In the genomic region with DNA sequence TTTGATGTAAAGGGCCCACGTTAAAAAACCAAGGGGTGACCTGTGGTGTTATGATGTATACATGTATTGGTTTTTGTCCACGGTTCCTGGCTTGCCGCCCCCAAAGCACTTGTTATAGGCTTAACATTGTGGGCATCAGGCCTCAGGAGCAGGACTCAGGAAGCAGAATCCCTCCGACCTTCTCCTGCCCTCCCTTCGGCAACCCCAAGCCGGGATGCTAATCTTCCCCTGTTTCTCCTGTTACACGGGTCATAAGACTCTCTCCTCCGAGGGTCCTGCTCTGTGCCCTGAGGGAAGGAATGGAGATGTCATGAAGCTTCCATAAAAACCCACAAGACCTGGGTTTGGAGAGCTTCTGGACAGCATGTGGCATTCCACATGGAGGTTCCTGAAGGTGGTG, we compare ENCODE assay signal across 19 cellular contexts. TPM values are rescaled to one million over a fixed set of nuclear protein-coding genes. Genes with fewer than 3 reads are reported as not detected.
DNase-seq lines count a peak whose midpoint lies in the region; ATAC-seq and TF ChIP-seq lines count a peak whose summit lies in the region.
"Had no signal": no experiment of that assay in that cellular context is flagged by ENCODE, and none has a peak within 500 bp of the region (broad histone marks: within the 10 kb centered on the region; RNA-seq: fewer than 3 reads in every experiment).

No MANE protein-coding gene starts in this region.

- no peak overlapping the region for H2BK120ac ChIP-seq in mesenchymal stem cell (ENCODE audit: low read depth, low read length)

- H3K27me3 Mint-ChIP-seq in endodermal cell (ENCODE audit: insufficient read depth) (peaks cover 17% of the 10 kb centered on the region), osteocyte (ENCODE audit: unreplicated experiment) (peaks cover 64% of the 10 kb centered on the region), HFFc6 (ENCODE audit: insufficient read depth) (peaks cover 26% of the 10 kb centered on the region)
- H3K27me3 Mint-ChIP-seq: CD4-positive, alpha-beta T cell had no signal

- ATAC-seq in RWPE2 (ENCODE audit: low read depth), result no peak
- ATAC-seq: CD8-positive, alpha-beta T cell had no signal

- H2AFZ ChIP-seq in mesenchymal stem cell (ENCODE audit: low read depth, low read length), result no peak overlapping the region

- no peak overlapping the region for H4K8ac ChIP-seq in mesenchymal stem cell (ENCODE audit: low read length)

- H3K4ac ChIP-seq in mesenchymal stem cell (ENCODE audit: low read depth in 1 of 2, low read length in 2 of 2), result no peak overlapping the region

- H3K79me1 ChIP-seq in mesenchymal stem cell (replicated peaks; ENCODE audit: low read length, poor library complexity, severe bottlenecking), result no peaks in the 10 kb centered on the region

- H3K27ac ChIP-seq in RWPE2 (ENCODE audit: poor library complexity, severe bottlenecking) (no peak overlapping the region), SJCRH30 (no peak overlapping the region; the same call in 1 of the 2 replicates), endodermal cell (ENCODE audit: low read depth, low read length) (no peak overlapping the region), mesenchymal stem cell (ENCODE audit: low read length, poor library complexity, severe bottlenecking) (no peak overlapping the region)
- H3K27ac ChIP-seq: BLaER1 treated with 17β-estradiol and CSF1 and Interleukin-3, amounts not matched to agents 10 nM and 100 nM; C4-2B had no signal

- H3K36me3 ChIP-seq in RWPE2 (ENCODE audit: low read depth) (no peaks in the 10 kb centered on the region), SJCRH30 (no peaks in the 10 kb centered on the region), endodermal cell (ENCODE audit: control insufficient read depth, insufficient read depth, low read length) (no peaks in the 10 kb centered on the region), mesenchymal stem cell (ENCODE audit: control insufficient read depth in 1 of 2, insufficient read depth in 2 of 2, low read depth in 1 of 2, low read length in 2 of 2) (no peaks in the 10 kb centered on the region)
- H3K36me3 ChIP-seq: BLaER1 treated with 17β-estradiol and CSF1 and Interleukin-3, amounts not matched to agents 10 nM and 100 nM had no signal

- H3K36me3 Mint-ChIP-seq in endodermal cell (ENCODE audit: low read depth), result no peaks in the 10 kb centered on the region
- no peaks in the 10 kb centered on the region for H3K36me3 Mint-ChIP-seq in osteocyte (ENCODE audit: unreplicated experiment)
- no peaks in the 10 kb centered on the region for H3K36me3 Mint-ChIP-seq in HFFc6 (ENCODE audit: low read depth)
- H3K36me3 Mint-ChIP-seq: CD8-positive, alpha-beta T cell had no signal

- H4K91ac ChIP-seq in mesenchymal stem cell (ENCODE audit: low read length), result no peak overlapping the region

- H3K9ac ChIP-seq in endodermal cell (ENCODE audit: extremely low read depth, low read length, poor library complexity, severe bottlenecking) (no peak overlapping the region), mesenchymal stem cell (ENCODE audit: low read length) (no peak overlapping the region)
- H3K9ac ChIP-seq: BLaER1 treated with 17β-estradiol and CSF1 and Interleukin-3, amounts not matched to agents 10 nM and 100 nM had no signal

- H2BK12ac ChIP-seq in mesenchymal stem cell (ENCODE audit: low read length in 2 of 2), result no peak overlapping the region

- no peaks in the 10 kb centered on the region for H3K27me3 ChIP-seq in RWPE2 (ENCODE audit: insufficient read depth, poor library complexity, severe bottlenecking)
- H3K27me3 ChIP-seq in SJCRH30, result no peaks in the 10 kb centered on the region
- peaks cover 17% of the 10 kb centered on the region for H3K27me3 ChIP-seq in endodermal cell (ENCODE audit: control insufficient read depth, insufficient read depth, low read length, poor library complexity, severe bottlenecking)
- H3K27me3 ChIP-seq in mesenchymal stem cell (ENCODE audit: control insufficient read depth in 1 of 2, insufficient read depth in 1 of 2, low read length in 2 of 2), result peaks cover 17 to 64% of the 10 kb centered on the region in 2 experiments
- H3K27me3 ChIP-seq: BLaER1 treated with 17β-estradiol and CSF1 and Interleukin-3, amounts not matched to agents 10 nM and 100 nM had no signal

- no peak overlapping the region for H3K4me3 Mint-ChIP-seq in endodermal cell
- H3K4me3 Mint-ChIP-seq in osteocyte (ENCODE audit: unreplicated experiment), result no peak overlapping the region
- H3K4me3 Mint-ChIP-seq in HFFc6, result no peak overlapping the region
- H3K4me3 Mint-ChIP-seq: B cell; CD4-positive, alpha-beta T cell; CD8-positive, alpha-beta T cell had no signal

- no peak overlapping the region for H2BK15ac ChIP-seq in mesenchymal stem cell (ENCODE audit: low read depth, poor library complexity, severe bottlenecking)

- H3K4me1 Mint-ChIP-seq in endodermal cell (peaks cover 3% of the 10 kb centered on the region), osteocyte (ENCODE audit: unreplicated experiment) (no peaks in the 10 kb centered on the region), HFFc6 (ENCODE audit: low read depth) (no peaks in the 10 kb centered on the region)
- H3K4me1 Mint-ChIP-seq: B cell had no signal

- 92% methylated on average over 8 of the region's 8 CpGs; no CpG with 5 or more reads in 1 of the 2 experiments for WGBS in endodermal cell (ENCODE audit: insufficient coverage in 1 of 2, insufficient read length in 1 of 2), 2 experiments
- WGBS in mesenchymal stem cell, result 95% methylated on average over 8 of the region's 8 CpGs
- 89 to 95% methylated on average over 8 of the region's 8 CpGs for WGBS in lower leg skin, 2 donors

- TF ChIP-seq CTCF in RWPE2 (IDR thresholded peaks at IDR 0.05; ENCODE audit: poor library complexity, severe bottlenecking), result no peak
- TF ChIP-seq CTCF in endodermal cell (conservative IDR thresholded peaks at IDR 0.05), result no peak
- TF ChIP-seq CTCF in osteocyte (IDR thresholded peaks at IDR 0.05), result no peak
- TF ChIP-seq CTCF in HFFc6 (IDR thresholded peaks at IDR 0.05), result no peak
- TF ChIP-seq CTCF in lower leg skin (IDR thresholded peaks at IDR 0.05), result no peak

- H2BK5ac ChIP-seq in mesenchymal stem cell (ENCODE audit: low read depth, low read length, poor library complexity, severe bottlenecking), result no peak overlapping the region

- intact Hi-C loops in lower leg skin (cut with DNase I; ENCODE audit: low total_unique reads), result no loop called here

- DNase-seq in RWPE2 (ENCODE audit: low spot score) (peak; percentile 35), SJCRH30 (peak; percentile 48 to 76), endodermal cell (peak; percentile 17), osteocyte (ENCODE audit: extremely low spot score, unreplicated experiment) (peak; percentile 57), mesenchymal stem cell (no peak), HFFc6 (no peak), lower leg skin (ENCODE audit: low spot score in 2 of 2) (no peak)
- DNase-seq: 8988T; ACHN; AML-193; Caco-2; Calu3; CD4-positive, alpha-beta T cell; DMS79 treated with DMSO at 0.1 percent for 48 hours; GF-D8 had no signal

- H3K4me1 ChIP-seq in RWPE2 (ENCODE audit: insufficient read depth, poor library complexity, severe bottlenecking), result no peaks in the 10 kb centered on the region
- peaks cover 53% of the 10 kb centered on the region for H3K4me1 ChIP-seq in SJCRH30
- H3K4me1 ChIP-seq in endodermal cell (ENCODE audit: control insufficient read depth, insufficient read depth, low read length), result no peaks in the 10 kb centered on the region
- H3K4me1 ChIP-seq in mesenchymal stem cell (ENCODE audit: control insufficient read depth, insufficient read depth, low read depth, low read length), result peaks cover 3% of the 10 kb centered on the region
- H3K4me1 ChIP-seq: BLaER1 treated with 17β-estradiol and CSF1 and Interleukin-3, amounts not matched to agents 10 nM and 100 nM; Caco-2 had no signal

- H3K9me3 Mint-ChIP-seq in endodermal cell, result no peaks in the 10 kb centered on the region
- no peaks in the 10 kb centered on the region for H3K9me3 Mint-ChIP-seq in osteocyte (ENCODE audit: unreplicated experiment)
- no peaks in the 10 kb centered on the region for H3K9me3 Mint-ChIP-seq in HFFc6
- H3K9me3 Mint-ChIP-seq: CD4-positive, alpha-beta T cell; CD8-positive, alpha-beta T cell had no signal

- TF ChIP-seq POLR2A in lower leg skin (IDR thresholded peaks at IDR 0.05), result no peak

- H3K9me3 ChIP-seq in RWPE2 (ENCODE audit: severe bottlenecking) (no peaks in the 10 kb centered on the region), SJCRH30 (replicated peaks) (no peaks in the 10 kb centered on the region), endodermal cell (ENCODE audit: control insufficient read depth, low read length) (no peaks in the 10 kb centered on the region), mesenchymal stem cell (ENCODE audit: control insufficient read depth, low read length) (no peaks in the 10 kb centered on the region)
- H3K9me3 ChIP-seq: BLaER1 treated with 17β-estradiol and CSF1 and Interleukin-3, amounts not matched to agents 10 nM and 100 nM; Caco-2 had no signal

- H3K18ac ChIP-seq in mesenchymal stem cell (ENCODE audit: low read depth in 1 of 2, low read length in 2 of 2), result no peak overlapping the region

- H3K23ac ChIP-seq in mesenchymal stem cell (ENCODE audit: low read length in 2 of 2), result no peak overlapping the region

- no peak overlapping the region for H3K4me2 ChIP-seq in mesenchymal stem cell (ENCODE audit: low read length, poor library complexity, severe bottlenecking)
- H3K4me2 ChIP-seq: BLaER1 treated with 17β-estradiol and CSF1 and Interleukin-3, amounts not matched to agents 10 nM and 100 nM had no signal

- H2AK5ac ChIP-seq in mesenchymal stem cell (ENCODE audit: low read length, severe bottlenecking), result no peak overlapping the region

- H3K27ac Mint-ChIP-seq in endodermal cell (no peak overlapping the region), osteocyte (ENCODE audit: unreplicated experiment) (no peak overlapping the region), HFFc6 (no peak overlapping the region)
- H3K27ac Mint-ChIP-seq: B cell; CD4-positive, alpha-beta T cell; CD8-positive, alpha-beta T cell had no signal

- H3K14ac ChIP-seq in mesenchymal stem cell (ENCODE audit: low read length in 2 of 2), result no peak overlapping the region

- H3K4me3 ChIP-seq in RWPE2 (ENCODE audit: severe bottlenecking) (no peak overlapping the region), SJCRH30 (no peak overlapping the region), endodermal cell (ENCODE audit: low read length) (no peak overlapping the region), mesenchymal stem cell (ENCODE audit: insufficient read depth in 1 of 2, low read depth in 1 of 2, low read length in 2 of 2) (no peak overlapping the region), lower leg skin (ENCODE audit: low read depth, poor library complexity, severe bottlenecking) (no peak overlapping the region)
- H3K4me3 ChIP-seq: BLaER1 treated with 17β-estradiol and CSF1 and Interleukin-3, amounts not matched to agents 10 nM and 100 nM had no signal

RNA-seq across cellular contexts. Expression of a gene that starts 48.8 kb away (rescaled TPM):
- 761 and 909 TPM in 2 replicates for total RNA-seq in SJCRH30 (2014; rRNA removed; shearing (Covaris generic))
- total RNA-seq in endodermal cell (1,000 to 10,000 TPM; 1,560 to 1,563 TPM), osteocyte (1,498 and 1,580 TPM in 2 replicates), lower leg skin (1,000 to 10,000 TPM; 1,024 to 2,624 (median 1,151) TPM)
- polyA plus RNA-seq in endodermal cell (2013, experiment 1 of 2), result 2,242 TPM
- polyA plus RNA-seq in endodermal cell (2013, experiment 2 of 2), result 2,014 TPM
- 3,158 TPM for polyA plus RNA-seq in mesenchymal stem cell (2013, experiment 1 of 2)
- polyA plus RNA-seq in mesenchymal stem cell (2013, experiment 2 of 2), result 2,769 TPM
- 1,000 to 10,000 TPM; 1,302 to 1,622 (median 1,423) TPM for total RNA-seq in HFFc6 (2021; fragmentation: NEBNext Ultra II Directional; extraction: Animal tissue kit (Norgen Biotek cat#: 25700))

Comparison
In these comparisons a context has a peak if more than half of its experiments do, and no peak if none do; other contexts are left out.
1. DNase-seq: peak in RWPE2 (single experiment), SJCRH30 (2 of 2), endodermal cell (single experiment) and osteocyte (single experiment); none in mesenchymal stem cell (single experiment), HFFc6 (single experiment) and lower leg skin (0 of 2).